8 cellular contexts compared by ENCODE assay signal in the genomic region with DNA sequence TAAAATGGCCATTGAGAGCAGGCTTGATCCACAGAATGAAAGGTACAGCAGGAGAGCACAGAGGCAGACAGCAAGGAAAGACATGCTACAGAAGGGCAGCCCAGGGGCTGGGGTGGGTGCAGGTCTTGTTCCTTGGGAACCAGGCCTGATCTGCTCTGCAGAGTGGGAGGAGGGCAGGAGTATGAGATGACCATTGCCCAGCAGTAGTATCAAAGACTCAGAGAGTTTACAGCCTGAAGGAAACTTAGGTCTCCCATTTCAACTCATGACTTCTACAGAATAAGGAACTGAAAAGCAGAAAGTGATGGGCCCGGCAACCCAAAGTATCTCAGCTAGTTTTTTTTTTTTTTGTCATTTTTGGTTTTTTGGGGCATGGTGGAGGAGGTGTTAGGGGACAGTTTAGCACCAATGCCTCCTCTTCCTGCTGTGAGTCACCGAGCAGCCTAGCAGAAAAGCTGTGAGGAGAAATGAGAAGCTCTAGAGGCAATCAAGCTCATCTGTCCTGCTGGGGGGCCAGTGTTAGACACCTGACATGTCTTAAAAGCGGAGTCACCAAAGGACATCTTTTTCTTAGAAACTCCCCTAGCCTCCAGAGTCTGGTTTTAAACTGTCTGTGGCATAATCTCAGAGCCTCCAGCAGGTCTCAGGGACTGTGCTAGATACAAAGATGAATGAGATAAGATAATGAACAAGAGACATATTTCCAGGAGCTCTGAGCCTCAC. TPM values are rescaled to one million over a fixed set of nuclear protein-coding genes. Genes with fewer than 3 reads are reported as not detected.
DNase-seq lines count a peak whose midpoint lies in the region; ATAC-seq and TF ChIP-seq lines count a peak whose summit lies in the region.

No MANE protein-coding gene starts in this region.

- H3K27ac ChIP-seq in SJCRH30, result no peak overlapping the region

- no peaks in the 10 kb centered on the region for H3K4me1 ChIP-seq in SJCRH30

- H3K27me3 ChIP-seq in SJCRH30, result no peaks in the 10 kb centered on the region

- peak; percentile 31 for ATAC-seq in GM19468 (IDR thresholded peaks at IDR 0.05; ENCODE audit: extremely low read depth, unreplicated experiment)
- peak; percentile 42 for ATAC-seq in HG03521 (IDR thresholded peaks at IDR 0.05; ENCODE audit: unreplicated experiment)

- H3K4me3 ChIP-seq in GM12865 (ENCODE audit: low read depth, low read length) (peak overlapping the region; percentile 51), SJCRH30 (no peak overlapping the region)

- peak; percentile 96 for DNase-seq in GM12865 (ENCODE audit: low read depth)
- peak; percentile 13 for DNase-seq in activated T-helper 9 cell treated with anti-CD3 and anti-CD28 coated beads, Interleukin-2, amount 50 U/mL, for 16 hours (ENCODE audit: low read depth)
- DNase-seq in stimulated activated CD8-positive, alpha-beta memory T cell treated with anti-CD3 and anti-CD28 coated beads, Interleukin-15, amount 100 ng/mL, for 1 hour (ENCODE audit: low read depth), result peak; percentile 12
- no peak for DNase-seq in SJCRH30
- DNase-seq in kidney glomerular epithelial cell (lab: John Stamatoyannopoulos, UW), result no peak
- no peak for DNase-seq in A172 (ENCODE audit: low spot score)

- H3K36me3 ChIP-seq in SJCRH30, result no peaks in the 10 kb centered on the region

- H3K9me3 ChIP-seq in SJCRH30 (replicated peaks), result no peaks in the 10 kb centered on the region

- TF ChIP-seq CTCF in GM12865 (IDR thresholded peaks at IDR 0.05; ENCODE audit: insufficient read depth, low read depth, low read length, missing control alignments), result no peak

RNA-seq across cellular contexts. Expression of a gene that starts 34.3 kb away (rescaled TPM):
- total RNA-seq in SJCRH30 (2014; rRNA removed; shearing (Covaris generic)), result 23.7 and 24.0 TPM in 2 replicates
- 19.6 and 22.7 TPM in 2 replicates for total RNA-seq in A172 (2014; rRNA removed; shearing (Covaris generic))

Comparison
In these comparisons a context has a peak if more than half of its experiments do, and no peak if none do; other contexts are left out.
1. DNase-seq: peak in GM12865 (single experiment), activated T-helper 9 cell treated with anti-CD3 and anti-CD28 coated beads, Interleukin-2, amount 50 U/mL, for 16 hours (single experiment) and stimulated activated CD8-positive, alpha-beta memory T cell treated with anti-CD3 and anti-CD28 coated beads, Interleukin-15, amount 100 ng/mL, for 1 hour (single experiment); none in SJCRH30 (0 of 2), kidney glomerular epithelial cell (single experiment) and A172 (single experiment).